8 cellular contexts compared by ENCODE assay signal in genomic region chr1:54810144-54810942, GRCh38. TPM values are rescaled to one million over a fixed set of nuclear protein-coding genes. Genes with fewer than 3 reads are reported as not detected.
DNase-seq lines count a peak whose midpoint lies in the region; ATAC-seq and TF ChIP-seq lines count a peak whose summit lies in the region.

No MANE protein-coding gene starts in this region.

- H3K79me2 ChIP-seq in OCI-LY1 (ENCODE audit: insufficient read depth, low read length) (no peaks in the 10 kb centered on the region), neural cell (replicated peaks; ENCODE audit: insufficient read depth, low read length) (no peaks in the 10 kb centered on the region)

- H2AFZ ChIP-seq in OCI-LY1 (ENCODE audit: low read length) (no peak overlapping the region), neural cell (ENCODE audit: low read depth, low read length) (no peak overlapping the region)

- no peak overlapping the region for H3K4me2 ChIP-seq in OCI-LY1 (ENCODE audit: low read length)
- H3K4me2 ChIP-seq in neural cell (ENCODE audit: low read length) = no peak overlapping the region

- TF ChIP-seq CTCF in OCI-LY1 (IDR thresholded peaks at IDR 0.05; ENCODE audit: low read length) (peak; percentile 78), esophagus muscularis mucosa (IDR thresholded peaks at IDR 0.05) (peak; percentile 65 to 78 (median 77)), neural cell (IDR thresholded peaks at IDR 0.05; ENCODE audit: poor library complexity, severe bottlenecking) (peak; percentile 98), testis (IDR thresholded peaks at IDR 0.05) (peak; percentile 53 to 60 (median 58))

- H3K36me3 ChIP-seq in OCI-LY1 (ENCODE audit: insufficient read depth, low read length) (no peaks in the 10 kb centered on the region), esophagus muscularis mucosa (no peaks in the 10 kb centered on the region), neural cell (ENCODE audit: insufficient read depth, low read length) (no peaks in the 10 kb centered on the region), testis (ENCODE audit: low read depth, missing control alignments) (no peaks in the 10 kb centered on the region)

- no peak overlapping the region for H3K4me3 ChIP-seq in OCI-LY1 (ENCODE audit: low read depth, low read length, poor library complexity, severe bottlenecking)
- H3K4me3 ChIP-seq in esophagus muscularis mucosa = no peak overlapping the region
- H3K4me3 ChIP-seq in neural cell (ENCODE audit: low read length) = no peak overlapping the region
- no peak overlapping the region for H3K4me3 ChIP-seq in testis

- DNase-seq in AG20443 (ENCODE audit: low spot score) (peak; percentile 91), HPDE6-E6E7 (ENCODE audit: extremely low spot score) (peak; percentile 80), activated T-cell treated with anti-CD3 and anti-CD28 coated beads for 24 hours (ENCODE audit: low read depth) (peak; percentile 59), esophagus muscularis mucosa (ENCODE audit: extremely low spot score) (no peak), testis (peak; percentile 76)

- intact Hi-C loops in esophagus muscularis mucosa (cut with DNase I) = loop anchor here (5.0 to 10.0 kb wide), 3 partner anchors 136 to 736 kb away; no protein-coding TSS in a partner anchor
- intact Hi-C loops in testis (cut with DNase I; ENCODE audit: low total_unique reads) = no loop called here

- TF ChIP-seq POLR2A in esophagus muscularis mucosa (IDR thresholded peaks at IDR 0.05; ENCODE audit: low read depth) = no peak
- TF ChIP-seq POLR2A in testis (IDR thresholded peaks at IDR 0.05) = no peak

- no peaks in the 10 kb centered on the region for H3K4me1 ChIP-seq in OCI-LY1 (ENCODE audit: insufficient read depth, low read length, severe bottlenecking)
- H3K4me1 ChIP-seq in esophagus muscularis mucosa = peaks cover 0 to 4% (median 0%) of the 10 kb centered on the region in 4 donors
- no peaks in the 10 kb centered on the region for H3K4me1 ChIP-seq in testis

- H3K27ac ChIP-seq in OCI-LY1 (ENCODE audit: low read depth, low read length, poor library complexity, severe bottlenecking) = no peak overlapping the region
- no peak overlapping the region for H3K27ac ChIP-seq in esophagus muscularis mucosa (replicated peaks in 1 of 4)
- no peak overlapping the region for H3K27ac ChIP-seq in neural cell (ENCODE audit: low read length)
- no peak overlapping the region for H3K27ac ChIP-seq in testis

- peak; percentile 73 for ATAC-seq in GM19025 (IDR thresholded peaks at IDR 0.05; ENCODE audit: low read depth, unreplicated experiment)

- H3K9ac ChIP-seq in OCI-LY1 (ENCODE audit: low read length) (no peak overlapping the region), neural cell (ENCODE audit: low read length) (no peak overlapping the region)

- H3K9me2 ChIP-seq in OCI-LY1 (ENCODE audit: low read depth, low read length) (no peaks in the 10 kb centered on the region), neural cell (ENCODE audit: insufficient read depth, low read length) (no peaks in the 10 kb centered on the region)

- H3K27me3 ChIP-seq in OCI-LY1 (ENCODE audit: insufficient read depth, low read length) = no peaks in the 10 kb centered on the region
- peaks cover 0 to 19% (median 0%) of the 10 kb centered on the region in 4 donors for H3K27me3 ChIP-seq in esophagus muscularis mucosa
- H3K27me3 ChIP-seq in neural cell (ENCODE audit: insufficient read depth, low read depth, low read length) = no peaks in the 10 kb centered on the region
- no peaks in the 10 kb centered on the region for H3K27me3 ChIP-seq in testis

- 25% methylated on average over 12 of the region's 13 CpGs for WGBS in esophagus muscularis mucosa
- WGBS in testis, 2 donors = 52 to 66% methylated on average over 7 to 12 of the region's 13 CpGs

- peak; percentile 99 for TF ChIP-seq RAD21 in neural cell (conservative IDR thresholded peaks at IDR 0.05)

- H3K9me3 ChIP-seq in OCI-LY1 (ENCODE audit: low read length) (no peaks in the 10 kb centered on the region), esophagus muscularis mucosa (no peaks in the 10 kb centered on the region), neural cell (ENCODE audit: low read length) (no peaks in the 10 kb centered on the region), testis (no peaks in the 10 kb centered on the region)

- TF ChIP-seq EP300 in esophagus muscularis mucosa (IDR thresholded peaks at IDR 0.05) (no peak), neural cell (conservative IDR thresholded peaks at IDR 0.05; ENCODE audit: poor library complexity, severe bottlenecking) (no peak)

- no peaks in the 10 kb centered on the region for H4K20me1 ChIP-seq in OCI-LY1 (ENCODE audit: insufficient read depth, low read length)
- H4K20me1 ChIP-seq in neural cell (ENCODE audit: insufficient read depth) = no peaks in the 10 kb centered on the region

- H3F3A ChIP-seq in OCI-LY1 (ENCODE audit: insufficient read depth, low read length) (no peaks in the 10 kb centered on the region), neural cell (ENCODE audit: insufficient read depth, low read length, poor library complexity, severe bottlenecking) (no peaks in the 10 kb centered on the region)

TF ChIP-seq in neural cell, 6 proteins besides CTCF, POLR2A, EP300 and RAD21:
- no peak for TF ChIP-seq REST (IDR thresholded peaks at IDR 0.05; ENCODE audit: borderline replicate concordance)
- TF ChIP-seq TAF1 (IDR thresholded peaks at IDR 0.05; ENCODE audit: low read depth) = no peak
- no peak for TF ChIP-seq EZH2 (IDR thresholded peaks at IDR 0.05; ENCODE audit: borderline replicate concordance, insufficient read depth, low read length, poor library complexity, severe bottlenecking)
- TF ChIP-seq SMC3 (conservative IDR thresholded peaks at IDR 0.05; ENCODE audit: poor library complexity) = peak; percentile 99
- TF ChIP-seq POLR2AphosphoS5 (IDR thresholded peaks at IDR 0.05) = no peak
- TF ChIP-seq MXI1 (conservative IDR thresholded peaks at IDR 0.05; ENCODE audit: poor library complexity, severe bottlenecking) = peak; percentile 19

RNA-seq across cellular contexts. Expression of gene TTC22, which starts 9.2 kb away (rescaled TPM):
- total RNA-seq in esophagus muscularis mucosa (under 1 TPM; under 0.01 to 0.17 (median 0.09) TPM), testis (1 to 10 TPM in 1 of 2 donors, under 1 TPM in 1; 0.94 to 2.4 TPM)
- polyA plus RNA-seq in neural cell (not detected in 2 replicates), testis (ENCODE audit: insufficient read depth, low read depth, low replicate concordance) (1.7 TPM)
- polyA minus RNA-seq in neural cell = not detected in 2 replicates

RNA-seq across cellular contexts. Expression of gene PARS2, which starts 46.0 kb away (rescaled TPM):
- total RNA-seq in esophagus muscularis mucosa (1 to 10 TPM; 4.0 to 7.5 (median 5.7) TPM), testis (10 to 100 TPM; 12.8 to 16.5 TPM)
- polyA plus RNA-seq in neural cell (1.9 and 2.5 TPM in 2 replicates), testis (ENCODE audit: insufficient read depth, low read depth, low replicate concordance) (13.9 TPM)
- 5.4 and 6.8 TPM in 2 replicates for polyA minus RNA-seq in neural cell
